Comparison of ENCODE assay signal across 8 cellular contexts in the genomic region with DNA sequence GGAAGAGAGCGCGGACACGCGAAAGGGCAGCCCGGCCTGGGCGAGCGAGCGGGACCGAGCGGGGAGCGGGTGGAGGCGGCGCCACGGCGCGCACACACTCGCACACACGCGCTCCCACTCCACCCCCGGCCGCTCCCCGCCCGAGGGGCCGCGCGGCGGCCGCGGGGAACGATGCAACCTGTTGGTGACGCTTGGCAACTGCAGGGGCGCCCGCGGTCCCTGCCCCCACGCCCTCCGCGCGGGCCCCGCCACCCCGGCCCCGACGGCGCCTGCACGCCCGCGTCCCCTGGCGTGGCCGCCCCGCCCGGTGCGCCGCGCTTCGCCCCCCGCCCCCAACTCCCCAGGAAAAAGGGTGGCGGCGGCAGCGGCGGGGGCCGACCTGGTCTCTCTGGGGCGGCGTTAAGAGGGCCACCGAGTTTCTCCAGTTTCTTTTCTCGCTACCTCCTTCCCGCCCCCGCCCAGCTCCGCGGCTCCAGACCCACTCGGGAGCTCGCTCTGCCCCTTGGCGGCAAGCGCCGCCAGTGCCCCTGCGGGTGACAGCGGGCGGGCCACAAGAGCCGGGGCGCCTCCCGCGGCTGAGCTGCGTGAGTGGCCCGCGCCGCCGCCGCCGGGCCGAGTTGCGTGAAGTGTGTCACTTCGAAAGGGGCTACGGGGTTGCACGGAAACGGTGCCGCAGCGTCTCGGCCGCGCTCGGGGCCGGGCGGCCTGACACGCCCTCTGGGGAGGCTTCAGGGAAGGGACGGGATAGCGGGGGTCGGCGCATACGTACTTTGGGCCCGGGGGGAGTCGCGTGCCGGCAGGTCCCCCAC. TPM values are rescaled to one million over a fixed set of nuclear protein-coding genes. Genes with fewer than 3 reads are reported as not detected.
A peak's percentile ranks its signal among the peaks of the same experiment; 100 is the strongest.
DNase-seq lines count a peak whose midpoint lies in the region; ATAC-seq lines count a peak whose summit lies in the region.

TSS of gene NR3C1 (minus strand) at position 80 of the 809 bp plus-strand sequence. CDS start 2,847 bp downstream, outside the sequence.

- peak within 1 kb of the TSS; percentile 97 for H3K27ac Mint-ChIP-seq in activated CD8-positive, alpha-beta T cell treated with anti-CD3 and anti-CD28 coated beads, Interleukin-2, amount 10 ng/mL, durations not matched to agents 7 days and 5 days

- H3K9me3 Mint-ChIP-seq in activated CD8-positive, alpha-beta T cell treated with anti-CD3 and anti-CD28 coated beads, Interleukin-2, amount 10 ng/mL, durations not matched to agents 7 days and 5 days (ENCODE audit: insufficient read depth) = peaks cover 9% of the 10 kb centered on the region

- ATAC-seq in GM18870 (IDR thresholded peaks at IDR 0.05; ENCODE audit: unreplicated experiment) (peak; percentile 36), HG03135 (IDR thresholded peaks at IDR 0.05; ENCODE audit: unreplicated experiment) (peak; percentile 58)
- ATAC-seq in activated CD8-positive, alpha-beta T cell treated with anti-CD3 and anti-CD28 coated beads, Interleukin-2, amount 10 ng/mL, durations not matched to agents 7 days and 5 days = peak; percentile 69

- POLR2A ChIA-PET in activated CD8-positive, alpha-beta T cell treated with anti-CD3 and anti-CD28 coated beads, Interleukin-2, amount 10 ng/mL, durations not matched to agents 7 days and 5 days (lab: Charles Lee) = interaction anchor here (0.6 to 3.1 kb wide), 22 partner anchors 9 to 784 kb away, joined by 3 to 63 read pairs (median 6); no protein-coding TSS in a partner anchor

- peaks cover 42% of the 10 kb centered on the region for H3K36me3 Mint-ChIP-seq in activated CD8-positive, alpha-beta T cell treated with anti-CD3 and anti-CD28 coated beads, Interleukin-2, amount 10 ng/mL, durations not matched to agents 7 days and 5 days (ENCODE audit: low read depth)

- peak within 1 kb of the TSS; percentile 88 for H3K4me3 Mint-ChIP-seq in activated CD8-positive, alpha-beta T cell treated with anti-CD3 and anti-CD28 coated beads, Interleukin-2, amount 10 ng/mL, durations not matched to agents 7 days and 5 days

- peaks cover 47% of the 10 kb centered on the region for H3K4me1 Mint-ChIP-seq in activated CD8-positive, alpha-beta T cell treated with anti-CD3 and anti-CD28 coated beads, Interleukin-2, amount 10 ng/mL, durations not matched to agents 7 days and 5 days (ENCODE audit: low read depth)

- DNase-seq in Ammon's horn (ENCODE audit: low spot score) = peak; percentile 89
- peak; percentile 93 for DNase-seq in NCI-H69 (lab: John Stamatoyannopoulos, UW)
- peak; percentile 87 for DNase-seq in activated CD8-positive, alpha-beta T cell treated with anti-CD3 and anti-CD28 coated beads, Interleukin-2, amount 10 ng/mL, durations not matched to agents 7 days and 5 days
- peak; percentile 83 for DNase-seq in effector CD4-positive, alpha-beta T cell
- DNase-seq in medulla oblongata (ENCODE audit: extremely low spot score) = peak; percentile 93
- DNase-seq in stimulated activated CD8-positive, alpha-beta memory T cell treated with anti-CD3 and anti-CD28 coated beads, Interleukin-12 subunit alpha, Interleukin-12 subunit beta, amount 100 ng/mL, for 1 hour (ENCODE audit: low read depth) = peak; percentile 78

- CTCF ChIA-PET in activated CD8-positive, alpha-beta T cell treated with anti-CD3 and anti-CD28 coated beads, Interleukin-2, amount 10 ng/mL, durations not matched to agents 7 days and 5 days (lab: Charles Lee) = interaction anchor here (0.7 to 3.0 kb wide), 29 partner anchors 8 to 789 kb away, joined by 3 to 43 read pairs (median 3); partner anchors contain the start of genes KCTD16 and YIPF5

- no peaks in the 10 kb centered on the region for H3K27me3 Mint-ChIP-seq in activated CD8-positive, alpha-beta T cell treated with anti-CD3 and anti-CD28 coated beads, Interleukin-2, amount 10 ng/mL, durations not matched to agents 7 days and 5 days (ENCODE audit: low read depth)

RNA-seq across cellular contexts. Expression of gene NR3C1, which starts in this region (rescaled TPM):
- 10 to 100 TPM; 54.9 to 55.5 TPM for total RNA-seq in activated CD8-positive, alpha-beta T cell treated with anti-CD3 and anti-CD28 coated beads, Interleukin-2, amount 10 ng/mL, durations not matched to agents 7 days and 5 days

Comparison
In these comparisons a context has a peak if more than half of its experiments do, and no peak if none do; other contexts are left out.
1. Peak in every context shown above with its lines: DNase-seq and ATAC-seq.